Comparison of ENCODE assay signal across 1 cellular context in the genomic region with DNA sequence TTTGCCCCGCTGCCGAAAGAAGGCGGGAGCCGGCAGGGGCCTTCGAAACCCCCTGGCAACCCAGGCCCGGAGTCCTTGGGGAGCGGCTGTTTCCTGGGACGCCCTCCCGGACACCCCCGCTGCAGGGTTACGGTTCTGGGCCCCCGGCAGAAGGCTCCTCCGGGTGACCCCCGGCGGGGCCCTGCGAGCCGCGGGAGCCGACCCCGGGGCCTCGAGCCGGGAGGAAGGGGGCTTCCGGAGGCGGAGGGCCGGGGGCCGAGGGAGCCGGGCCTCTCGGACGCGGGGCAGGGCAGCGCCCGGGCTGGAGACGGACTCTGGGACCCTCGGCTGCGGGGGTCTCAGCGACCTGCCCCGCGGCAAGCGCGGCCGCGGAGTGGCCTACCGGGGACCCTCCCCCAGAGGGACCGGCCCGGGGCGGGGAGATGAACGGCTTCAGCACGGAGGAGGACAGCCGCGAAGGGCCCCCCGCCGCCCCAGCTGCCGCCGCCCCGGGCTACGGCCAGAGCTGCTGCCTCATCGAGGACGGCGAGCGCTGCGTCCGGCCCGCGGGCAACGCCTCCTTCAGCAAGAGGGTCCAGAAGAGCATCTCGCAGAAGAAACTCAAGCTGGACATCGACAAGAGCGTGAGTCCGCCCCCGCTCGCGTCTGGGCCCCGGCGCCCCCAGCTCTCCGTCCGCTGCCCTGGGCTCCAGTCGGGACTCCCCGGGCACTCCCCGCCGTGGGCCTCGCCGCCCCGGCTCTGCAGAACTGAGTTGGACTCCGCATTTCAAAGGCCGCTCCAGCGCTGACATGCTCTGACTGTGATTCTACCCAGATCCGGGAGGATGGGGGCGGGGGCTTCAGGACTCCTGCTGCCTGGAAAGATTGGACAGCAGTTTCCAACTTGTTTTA.
TF ChIP-seq lines count a peak whose summit lies in the region.

No MANE protein-coding gene starts in this region.

TF ChIP-seq in HepG2, 621 proteins besides CTCF, POLR2A, EP300 and RAD21 (continued from another document and continues in another):
- TF ChIP-seq GLMP (CRISPR knock-in tag; IDR thresholded peaks at IDR 0.05; ENCODE audit: borderline replicate concordance) (no peak), CCDC6 (CRISPR knock-in tag; IDR thresholded peaks at IDR 0.05) (no peak; the same call in 1 of the 2 replicates), HMGXB3 (CRISPR knock-in tag; IDR thresholded peaks at IDR 0.05; ENCODE audit: borderline replicate concordance) (no peak), ZBED4 (CRISPR knock-in tag; IDR thresholded peaks at IDR 0.05; ENCODE audit: borderline replicate concordance) (no peak), THRA (CRISPR knock-in tag; IDR thresholded peaks at IDR 0.05; ENCODE audit: borderline replicate concordance) (no peak), ZNF451 (CRISPR knock-in tag; IDR thresholded peaks at IDR 0.05) (no peak), ZNF772 (CRISPR knock-in tag; IDR thresholded peaks at IDR 0.05) (no peak), SRF (IDR thresholded peaks at IDR 0.05; ENCODE audit: low read depth, low read length) (no peak), ATF1 (CRISPR knock-in tag; IDR thresholded peaks at IDR 0.05) (no peak), ETV5 (CRISPR knock-in tag; IDR thresholded peaks at IDR 0.05; ENCODE audit: borderline replicate concordance) (no peak), ZNF121 (CRISPR knock-in tag; IDR thresholded peaks at IDR 0.05) (no peak), EED (CRISPR knock-in tag; IDR thresholded peaks at IDR 0.05) (peak; percentile 12; the same call in 1 of the 2 replicates), SYNCRIP (IDR thresholded peaks at IDR 0.05; ENCODE audit: insufficient read depth, low read depth, low read length) (no peak), KLF13 (CRISPR knock-in tag; IDR thresholded peaks at IDR 0.05) (no peak), ZSCAN20 (CRISPR knock-in tag; IDR thresholded peaks at IDR 0.05; ENCODE audit: borderline replicate concordance) (no peak; the same call in 1 of the 2 replicates), ZFY (CRISPR knock-in tag; IDR thresholded peaks at IDR 0.05) (peak; percentile 19; the same call in 1 of the 2 replicates), WIZ (CRISPR knock-in tag; IDR thresholded peaks at IDR 0.05) (no peak), RFXANK (CRISPR knock-in tag; IDR thresholded peaks at IDR 0.05) (no peak), ZUFSP (CRISPR knock-in tag; IDR thresholded peaks at IDR 0.05; ENCODE audit: borderline replicate concordance) (no peak), BCL3 (CRISPR knock-in tag; IDR thresholded peaks at IDR 0.05) (no peak)
- TF ChIP-seq, protein P1, sequence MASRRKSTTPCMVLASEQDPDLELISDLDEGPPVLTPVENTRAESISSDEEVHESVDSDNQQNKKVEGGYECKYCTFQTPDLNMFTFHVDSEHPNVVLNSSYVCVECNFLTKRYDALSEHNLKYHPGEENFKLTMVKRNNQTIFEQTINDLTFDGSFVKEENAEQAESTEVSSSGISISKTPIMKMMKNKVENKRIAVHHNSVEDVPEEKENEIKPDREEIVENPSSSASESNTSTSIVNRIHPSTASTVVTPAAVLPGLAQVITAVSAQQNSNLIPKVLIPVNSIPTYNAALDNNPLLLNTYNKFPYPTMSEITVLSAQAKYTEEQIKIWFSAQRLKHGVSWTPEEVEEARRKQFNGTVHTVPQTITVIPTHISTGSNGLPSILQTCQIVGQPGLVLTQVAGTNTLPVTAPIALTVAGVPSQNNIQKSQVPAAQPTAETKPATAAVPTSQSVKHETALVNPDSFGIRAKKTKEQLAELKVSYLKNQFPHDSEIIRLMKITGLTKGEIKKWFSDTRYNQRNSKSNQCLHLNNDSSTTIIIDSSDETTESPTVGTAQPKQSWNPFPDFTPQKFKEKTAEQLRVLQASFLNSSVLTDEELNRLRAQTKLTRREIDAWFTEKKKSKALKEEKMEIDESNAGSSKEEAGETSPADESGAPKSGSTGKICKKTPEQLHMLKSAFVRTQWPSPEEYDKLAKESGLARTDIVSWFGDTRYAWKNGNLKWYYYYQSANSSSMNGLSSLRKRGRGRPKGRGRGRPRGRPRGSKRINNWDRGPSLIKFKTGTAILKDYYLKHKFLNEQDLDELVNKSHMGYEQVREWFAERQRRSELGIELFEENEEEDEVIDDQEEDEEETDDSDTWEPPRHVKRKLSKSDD (CRISPR knock-in tag; IDR thresholded peaks at IDR 0.05; ENCODE audit: low read depth) = no peak
- TF ChIP-seq, protein P2, sequence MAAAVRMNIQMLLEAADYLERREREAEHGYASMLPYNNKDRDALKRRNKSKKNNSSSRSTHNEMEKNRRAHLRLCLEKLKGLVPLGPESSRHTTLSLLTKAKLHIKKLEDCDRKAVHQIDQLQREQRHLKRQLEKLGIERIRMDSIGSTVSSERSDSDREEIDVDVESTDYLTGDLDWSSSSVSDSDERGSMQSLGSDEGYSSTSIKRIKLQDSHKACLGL (CRISPR knock-in tag; IDR thresholded peaks at IDR 0.05) = no peak
- TF ChIP-seq, protein P3, sequence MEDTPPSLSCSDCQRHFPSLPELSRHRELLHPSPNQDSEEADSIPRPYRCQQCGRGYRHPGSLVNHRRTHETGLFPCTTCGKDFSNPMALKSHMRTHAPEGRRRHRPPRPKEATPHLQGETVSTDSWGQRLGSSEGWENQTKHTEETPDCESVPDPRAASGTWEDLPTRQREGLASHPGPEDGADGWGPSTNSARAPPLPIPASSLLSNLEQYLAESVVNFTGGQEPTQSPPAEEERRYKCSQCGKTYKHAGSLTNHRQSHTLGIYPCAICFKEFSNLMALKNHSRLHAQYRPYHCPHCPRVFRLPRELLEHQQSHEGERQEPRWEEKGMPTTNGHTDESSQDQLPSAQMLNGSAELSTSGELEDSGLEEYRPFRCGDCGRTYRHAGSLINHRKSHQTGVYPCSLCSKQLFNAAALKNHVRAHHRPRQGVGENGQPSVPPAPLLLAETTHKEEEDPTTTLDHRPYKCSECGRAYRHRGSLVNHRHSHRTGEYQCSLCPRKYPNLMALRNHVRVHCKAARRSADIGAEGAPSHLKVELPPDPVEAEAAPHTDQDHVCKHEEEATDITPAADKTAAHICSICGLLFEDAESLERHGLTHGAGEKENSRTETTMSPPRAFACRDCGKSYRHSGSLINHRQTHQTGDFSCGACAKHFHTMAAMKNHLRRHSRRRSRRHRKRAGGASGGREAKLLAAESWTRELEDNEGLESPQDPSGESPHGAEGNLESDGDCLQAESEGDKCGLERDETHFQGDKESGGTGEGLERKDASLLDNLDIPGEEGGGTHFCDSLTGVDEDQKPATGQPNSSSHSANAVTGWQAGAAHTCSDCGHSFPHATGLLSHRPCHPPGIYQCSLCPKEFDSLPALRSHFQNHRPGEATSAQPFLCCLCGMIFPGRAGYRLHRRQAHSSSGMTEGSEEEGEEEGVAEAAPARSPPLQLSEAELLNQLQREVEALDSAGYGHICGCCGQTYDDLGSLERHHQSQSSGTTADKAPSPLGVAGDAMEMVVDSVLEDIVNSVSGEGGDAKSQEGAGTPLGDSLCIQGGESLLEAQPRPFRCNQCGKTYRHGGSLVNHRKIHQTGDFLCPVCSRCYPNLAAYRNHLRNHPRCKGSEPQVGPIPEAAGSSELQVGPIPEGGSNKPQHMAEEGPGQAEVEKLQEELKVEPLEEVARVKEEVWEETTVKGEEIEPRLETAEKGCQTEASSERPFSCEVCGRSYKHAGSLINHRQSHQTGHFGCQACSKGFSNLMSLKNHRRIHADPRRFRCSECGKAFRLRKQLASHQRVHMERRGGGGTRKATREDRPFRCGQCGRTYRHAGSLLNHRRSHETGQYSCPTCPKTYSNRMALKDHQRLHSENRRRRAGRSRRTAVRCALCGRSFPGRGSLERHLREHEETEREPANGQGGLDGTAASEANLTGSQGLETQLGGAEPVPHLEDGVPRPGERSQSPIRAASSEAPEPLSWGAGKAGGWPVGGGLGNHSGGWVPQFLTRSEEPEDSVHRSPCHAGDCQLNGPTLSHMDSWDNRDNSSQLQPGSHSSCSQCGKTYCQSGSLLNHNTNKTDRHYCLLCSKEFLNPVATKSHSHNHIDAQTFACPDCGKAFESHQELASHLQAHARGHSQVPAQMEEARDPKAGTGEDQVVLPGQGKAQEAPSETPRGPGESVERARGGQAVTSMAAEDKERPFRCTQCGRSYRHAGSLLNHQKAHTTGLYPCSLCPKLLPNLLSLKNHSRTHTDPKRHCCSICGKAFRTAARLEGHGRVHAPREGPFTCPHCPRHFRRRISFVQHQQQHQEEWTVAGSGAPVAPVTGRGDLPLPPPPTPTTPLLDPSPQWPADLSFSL (CRISPR knock-in tag; IDR thresholded peaks at IDR 0.05) = no peak
